In the genomic region with DNA sequence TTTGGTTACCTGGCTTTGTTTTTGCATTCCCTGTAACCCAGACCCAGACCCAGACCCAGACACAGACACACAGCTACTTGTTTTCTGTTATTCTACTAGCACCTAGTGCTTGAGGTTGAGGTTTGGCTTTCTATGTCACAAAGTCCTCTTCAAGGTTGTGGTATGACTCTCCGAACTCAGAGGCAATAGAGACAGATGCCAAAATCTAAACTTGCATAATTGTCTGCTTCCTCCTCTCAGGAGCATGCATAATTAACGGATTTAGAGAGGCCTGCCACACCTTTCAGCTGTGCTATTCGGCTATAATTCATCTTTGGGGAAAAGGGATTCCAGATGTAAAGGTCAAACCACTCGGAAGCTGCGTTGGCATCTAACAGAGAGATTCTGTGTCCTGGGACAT, we compare ENCODE assay signal across 15 cellular contexts.
DNase-seq lines count a peak whose midpoint lies in the region; ATAC-seq, FAIRE-seq and TF ChIP-seq lines count a peak whose summit lies in the region.
"Had no signal": no experiment of that assay in that cellular context is flagged by ENCODE, and none has a peak within 500 bp of the region (broad histone marks: within the 10 kb centered on the region; RNA-seq: fewer than 3 reads in every experiment).

No MANE protein-coding gene starts in this region.

- peak; percentile 66 for ATAC-seq in GM19395 (IDR thresholded peaks at IDR 0.05; ENCODE audit: unreplicated experiment)
- ATAC-seq in WTC11 = peak; percentile 17
- ATAC-seq: gastroesophageal sphincter had no signal

- no peak overlapping the region for H3K27ac ChIP-seq in small intestine (ENCODE audit: low read depth in 1 of 2, low read length in 1 of 2)
- H3K27ac ChIP-seq: coronary artery, gastroesophageal sphincter, left ventricle myocardium inferior had no signal

- BruUV-seq in Caco-2 (replicated peaks; lab: Mats Ljungman, UMichigan) = no TSS peak

- TF ChIP-seq CTCF in WTC11 (IDR thresholded peaks at IDR 0.05) (no peak), Caco-2 (IDR thresholded peaks at IDR 0.05; ENCODE audit: insufficient read depth in 1 of 2, low read depth in 1 of 2, low read length in 1 of 2, severe bottlenecking in 1 of 2, unreplicated experiment in 1 of 2) (no peak)

- H3K9me3 ChIP-seq in small intestine (ENCODE audit: control insufficient read depth, low read depth) = no peaks in the 10 kb centered on the region
- no peaks in the 10 kb centered on the region for H3K9me3 ChIP-seq in Caco-2

- intact Hi-C loops in Caco-2 (cut with micrococcal nuclease; ENCODE audit: unreplicated experiment) = no loop called here

- CTCF ChIA-PET in WTC11 (lab: Charles Lee) = no interaction called here
- CTCF ChIA-PET in Caco-2 (lab: Charles Lee) = no interaction called here

- H3K4me3 ChIP-seq in small intestine (ENCODE audit: low read depth in 1 of 2, low read length in 2 of 2) = no peak overlapping the region
- H3K4me3 ChIP-seq in Caco-2 (ENCODE audit: low read depth, low read length) = no peak overlapping the region
- H3K4me3 ChIP-seq: coronary artery, gastroesophageal sphincter, left ventricle myocardium inferior had no signal

- H3K27me3 Mint-ChIP-seq in WTC11 (ENCODE audit: low read depth) (no peaks in the 10 kb centered on the region; the same call in 1 of the 2 replicates), Caco-2 (ENCODE audit: insufficient read depth, unreplicated experiment) (peaks cover 9% of the 10 kb centered on the region)

- no peaks in the 10 kb centered on the region for H3K27me3 ChIP-seq in small intestine (ENCODE audit: control insufficient read depth in 2 of 2, insufficient read depth in 2 of 2, low read length in 2 of 2)
- H3K27me3 ChIP-seq in Caco-2 (replicated peaks; ENCODE audit: control insufficient read depth, insufficient read depth, low read length) = no peaks in the 10 kb centered on the region
- H3K27me3 ChIP-seq: gastroesophageal sphincter had no signal

- 49 to 63% (median 51%) methylated on average over 5 of the region's 5 CpGs for WGBS in small intestine, 3 donors

- H3K36me3 Mint-ChIP-seq in WTC11 (peaks cover 19% of the 10 kb centered on the region), Caco-2 (ENCODE audit: insufficient read depth, unreplicated experiment) (no peaks in the 10 kb centered on the region)

- H3K4me1 Mint-ChIP-seq in WTC11 = peaks cover 39% of the 10 kb centered on the region
- H3K4me1 Mint-ChIP-seq in Caco-2 (ENCODE audit: low read depth, unreplicated experiment) = no peaks in the 10 kb centered on the region

- H3K4me1 ChIP-seq in small intestine (ENCODE audit: control insufficient read depth in 2 of 2, insufficient read depth in 1 of 2, low read depth in 1 of 2, low read length in 1 of 2) (no peaks in the 10 kb centered on the region), Caco-2 (no peaks in the 10 kb centered on the region)
- H3K4me1 ChIP-seq: gastroesophageal sphincter, left ventricle myocardium inferior had no signal

- H3K4me3 Mint-ChIP-seq in WTC11 (no peak overlapping the region), Caco-2 (ENCODE audit: unreplicated experiment) (no peak overlapping the region)

- H3K9me3 Mint-ChIP-seq in WTC11 (peaks cover 19% of the 10 kb centered on the region), Caco-2 (ENCODE audit: unreplicated experiment) (no peaks in the 10 kb centered on the region)

- POLR2A ChIA-PET in WTC11 (lab: Charles Lee) = interaction anchor here (0.7 kb wide), 1 partner anchor 13 kb away, joined by 6 read pairs; no protein-coding TSS in a partner anchor
- POLR2A ChIA-PET in Caco-2 (lab: Charles Lee) = no interaction called here

- H3K36me3 ChIP-seq in small intestine (ENCODE audit: control insufficient read depth in 2 of 2, insufficient read depth in 2 of 2, low read length in 2 of 2) = no peaks in the 10 kb centered on the region
- H3K36me3 ChIP-seq in Caco-2 (ENCODE audit: control insufficient read depth, insufficient read depth, low read length) = no peaks in the 10 kb centered on the region
- H3K36me3 ChIP-seq: gastroesophageal sphincter, left ventricle myocardium inferior had no signal

- peak; percentile 50 for DNase-seq in GF-D8 (lab: John Stamatoyannopoulos, UW)
- peak; percentile 57 for DNase-seq in M059J (ENCODE audit: low read depth)
- no peak for DNase-seq in WTC11 (ENCODE audit: low spot score)
- no peak for DNase-seq in HT-29 (ENCODE audit: low spot score)
- DNase-seq in NCI-H526 treated with DMSO at 0.1 percent for 48 hours (lab: John Stamatoyannopoulos, UW) = no peak
- no peak for DNase-seq in small intestine
- no peak for DNase-seq in Caco-2
- DNase-seq: activated effector memory CD4-positive, alpha-beta T cell treated with Interleukin-2 at 50 U/mL for 16 hours; Kasumi-1; left ventricle myocardium inferior; NCI-H1694 treated with DMSO at 0.1 percent for 48 hours had no signal

- 0 out of 2 replicates have a peak overlapping the region, but pooled peaks have one; percentile 20 for H3K27ac Mint-ChIP-seq in WTC11
- H3K27ac Mint-ChIP-seq in Caco-2 (ENCODE audit: unreplicated experiment) = no peak overlapping the region

- no peak for FAIRE-seq in small intestine (lab: Jason Lieb, UNC)
- FAIRE-seq: endothelial cell of umbilical vein had no signal

TF ChIP-seq in WTC11, 78 proteins besides CTCF, POLR2A, EP300 and RAD21:
- TF ChIP-seq NR2C2 (CRISPR knock-in tag; IDR thresholded peaks at IDR 0.05) (no peak), FOXP1 (CRISPR knock-in tag; IDR thresholded peaks at IDR 0.05; ENCODE audit: borderline replicate concordance) (no peak)

Comparison
In these comparisons a context has a peak if more than half of its experiments do, and no peak if none do; other contexts are left out.
1. DNase-seq: peak in GF-D8 (single experiment) and M059J (single experiment); none in WTC11 (single experiment), HT-29 (single experiment), NCI-H526 treated with DMSO at 0.1 percent for 48 hours (single experiment), small intestine (single experiment) and Caco-2 (0 of 2).